In genomic region chr2:11738589-11739436, GRCh38 we compare ENCODE assay signal across 8 cellular contexts. TPM values are rescaled to one million over a fixed set of nuclear protein-coding genes. Genes with fewer than 3 reads are reported as not detected.
DNase-seq lines count a peak whose midpoint lies in the region; ATAC-seq, FAIRE-seq and TF ChIP-seq lines count a peak whose summit lies in the region.

No MANE protein-coding gene starts in this region.

- H3K79me2 ChIP-seq in hepatocyte = no peaks in the 10 kb centered on the region

- peaks cover 13% of the 10 kb centered on the region for H3K4me1 Mint-ChIP-seq in activated naive CD4-positive, alpha-beta T cell treated with anti-CD3 and anti-CD28 coated beads, Interleukin-2, amount 10 ng/mL, durations not matched to agents 7 days and 5 days

- no peaks in the 10 kb centered on the region for H3K9me3 Mint-ChIP-seq in activated naive CD4-positive, alpha-beta T cell treated with anti-CD3 and anti-CD28 coated beads, Interleukin-2, amount 10 ng/mL, durations not matched to agents 7 days and 5 days

- H3K9me3 ChIP-seq in hepatocyte (ENCODE audit: low read depth) = no peaks in the 10 kb centered on the region
- H3K9me3 ChIP-seq in spleen = no peaks in the 10 kb centered on the region

- H3K4me2 ChIP-seq in hepatocyte = no peak overlapping the region

- H3K4me3 ChIP-seq in hepatocyte (no peak overlapping the region), spleen (no peak overlapping the region)

- no peak overlapping the region for H3K4me3 Mint-ChIP-seq in activated naive CD4-positive, alpha-beta T cell treated with anti-CD3 and anti-CD28 coated beads, Interleukin-2, amount 10 ng/mL, durations not matched to agents 7 days and 5 days

- H3K27me3 ChIP-seq in hepatocyte = no peaks in the 10 kb centered on the region
- H3K27me3 ChIP-seq in spleen (replicated peaks in 1 of 7) = peaks cover 0 to 9% (median 0%) of the 10 kb centered on the region in 7 donors

- H3K4me1 ChIP-seq in hepatocyte (ENCODE audit: insufficient read depth) = peaks cover 22% of the 10 kb centered on the region
- H3K4me1 ChIP-seq in spleen = peaks cover 0 to 17% (median 7%) of the 10 kb centered on the region in 6 donors

- H3K27ac Mint-ChIP-seq in activated naive CD4-positive, alpha-beta T cell treated with anti-CD3 and anti-CD28 coated beads, Interleukin-2, amount 10 ng/mL, durations not matched to agents 7 days and 5 days = no peak overlapping the region

- TF ChIP-seq POLR2A in spleen (IDR thresholded peaks at IDR 0.05) (no peak), GM12892 (IDR thresholded peaks at IDR 0.05; ENCODE audit: low read depth, low read length) (no peak)

- no peaks in the 10 kb centered on the region for H3K9me2 ChIP-seq in hepatocyte (replicated peaks; ENCODE audit: insufficient read depth)

- peak; percentile 53 for TF ChIP-seq CTCF in hepatocyte (IDR thresholded peaks at IDR 0.05; ENCODE audit: poor library complexity)
- TF ChIP-seq CTCF in spleen (IDR thresholded peaks at IDR 0.05 in 8 of 11, conservative IDR thresholded peaks at IDR 0.05 in 3 of 11) = peak in 8 of 11 experiments; percentile 22 to 54 (median 40)

- ATAC-seq in GM21723 (IDR thresholded peaks at IDR 0.05; ENCODE audit: unreplicated experiment) = peak; percentile 66

- no peaks in the 10 kb centered on the region for H3K36me3 Mint-ChIP-seq in activated naive CD4-positive, alpha-beta T cell treated with anti-CD3 and anti-CD28 coated beads, Interleukin-2, amount 10 ng/mL, durations not matched to agents 7 days and 5 days

- no peak for FAIRE-seq in GM12892 (lab: Jason Lieb, UNC)

- CTCF ChIA-PET in activated naive CD4-positive, alpha-beta T cell treated with anti-CD3 and anti-CD28 coated beads, Interleukin-2, amount 10 ng/mL, durations not matched to agents 7 days and 5 days (lab: Charles Lee) = interaction anchor here (0.8 to 20.7 kb wide), 11 partner anchors 8 to 51 kb away, joined by 3 to 285 read pairs (median 4); partner anchors contain the start of gene LPIN1

- H3K27ac ChIP-seq in hepatocyte (peak overlapping the region; percentile 82), spleen (no peak overlapping the region)

- peaks cover 26% of the 10 kb centered on the region for H3K27me3 Mint-ChIP-seq in activated naive CD4-positive, alpha-beta T cell treated with anti-CD3 and anti-CD28 coated beads, Interleukin-2, amount 10 ng/mL, durations not matched to agents 7 days and 5 days

- intact Hi-C loops in spleen (cut with DNase I; ENCODE audit: low total_unique reads) = no loop called here

- no peak overlapping the region for H2AFZ ChIP-seq in hepatocyte

- DNase-seq in DMS53 treated with DMSO at 0.1 percent for 48 hours (lab: John Stamatoyannopoulos, UW; ENCODE audit: unreplicated experiment) (peak; percentile 13), NCI-H146 (lab: John Stamatoyannopoulos, UW) (peak; percentile 44), hepatocyte (ENCODE audit: low spot score) (peak; percentile 77), spleen (no peak), GM19240 (ENCODE audit: insufficient read length, low spot score) (no peak), GM12892 (ENCODE audit: insufficient read length) (no peak)
- DNase-seq in activated naive CD4-positive, alpha-beta T cell treated with anti-CD3 and anti-CD28 coated beads, Interleukin-2, amount 10 ng/mL, durations not matched to agents 7 days and 5 days = peak; percentile 57

- WGBS in hepatocyte (ENCODE audit: low lambda C conversion rate, missing lambda C conversion rate) = 59% methylated on average over 8 of the region's 8 CpGs
- WGBS in spleen, 5 donors = 60 to 72% (median 68%) methylated on average over 8 of the region's 8 CpGs

- no peaks in the 10 kb centered on the region for H3K36me3 ChIP-seq in hepatocyte (replicated peaks; ENCODE audit: insufficient read depth, low read depth)
- no peaks in the 10 kb centered on the region for H3K36me3 ChIP-seq in spleen

- H4K20me1 ChIP-seq in hepatocyte (ENCODE audit: insufficient read depth, poor library complexity, severe bottlenecking) = no peaks in the 10 kb centered on the region

RNA-seq across cellular contexts. Expression of gene LPIN1, which starts 7.6 kb away (rescaled TPM):
- total RNA-seq in hepatocyte (35.3 and 42.6 TPM in 2 replicates), spleen (10 to 100 TPM; 27.3 to 55.7 (median 47.6) TPM)
- polyA plus RNA-seq in hepatocyte (34.5 and 45.8 TPM in 2 replicates), spleen (10 to 100 TPM; 12.3 to 16.1 (median 15.4) TPM)
- 25.7 TPM for polyA plus RNA-seq in GM12892 (2012; ENCODE audit: missing spikeins)

Comparison
In these comparisons a context has a peak if more than half of its experiments do, and no peak if none do; other contexts are left out.
1. DNase-seq: peak in DMS53 treated with DMSO at 0.1 percent for 48 hours (single experiment), NCI-H146 (single experiment), activated naive CD4-positive, alpha-beta T cell treated with anti-CD3 and anti-CD28 coated beads, Interleukin-2, amount 10 ng/mL, durations not matched to agents 7 days and 5 days (single experiment) and hepatocyte (single experiment); none in spleen (single experiment), GM19240 (single experiment) and GM12892 (single experiment).